ENCODE assay signal across 1 cellular context in genomic region chr20:63884506-63885263, GRCh38.
TF ChIP-seq lines count a peak whose summit lies in the region.

No MANE protein-coding gene starts in this region.

TF ChIP-seq in SK-N-SH treated with all-trans-retinoic acid at 6 μM for 48 hours, 23 proteins besides CTCF, POLR2A, EP300 and RAD21 (continued from another document):
- TF ChIP-seq PPARA (CRISPR knock-in tag; IDR thresholded peaks at IDR 0.05; ENCODE audit: borderline replicate concordance) (no peak), SNAI2 (CRISPR knock-in tag; IDR thresholded peaks at IDR 0.05) (no peak), TOX (CRISPR knock-in tag; IDR thresholded peaks at IDR 0.05; ENCODE audit: borderline replicate concordance) (no peak), CREB5 (CRISPR knock-in tag; IDR thresholded peaks at IDR 0.05; ENCODE audit: low read depth) (no peak), BACH2 (CRISPR knock-in tag; IDR thresholded peaks at IDR 0.05; ENCODE audit: borderline replicate concordance) (no peak), ZNF8 (CRISPR knock-in tag; IDR thresholded peaks at IDR 0.05) (no peak), ZC3H10 (CRISPR knock-in tag; IDR thresholded peaks at IDR 0.05) (no peak), CSDC2 (CRISPR knock-in tag; IDR thresholded peaks at IDR 0.05) (no peak), ZNF70 (CRISPR knock-in tag; IDR thresholded peaks at IDR 0.05) (no peak), OSR1 (CRISPR knock-in tag; IDR thresholded peaks at IDR 0.05) (no peak)
